ENCODE assay signal across 8 cellular contexts in the genomic region with DNA sequence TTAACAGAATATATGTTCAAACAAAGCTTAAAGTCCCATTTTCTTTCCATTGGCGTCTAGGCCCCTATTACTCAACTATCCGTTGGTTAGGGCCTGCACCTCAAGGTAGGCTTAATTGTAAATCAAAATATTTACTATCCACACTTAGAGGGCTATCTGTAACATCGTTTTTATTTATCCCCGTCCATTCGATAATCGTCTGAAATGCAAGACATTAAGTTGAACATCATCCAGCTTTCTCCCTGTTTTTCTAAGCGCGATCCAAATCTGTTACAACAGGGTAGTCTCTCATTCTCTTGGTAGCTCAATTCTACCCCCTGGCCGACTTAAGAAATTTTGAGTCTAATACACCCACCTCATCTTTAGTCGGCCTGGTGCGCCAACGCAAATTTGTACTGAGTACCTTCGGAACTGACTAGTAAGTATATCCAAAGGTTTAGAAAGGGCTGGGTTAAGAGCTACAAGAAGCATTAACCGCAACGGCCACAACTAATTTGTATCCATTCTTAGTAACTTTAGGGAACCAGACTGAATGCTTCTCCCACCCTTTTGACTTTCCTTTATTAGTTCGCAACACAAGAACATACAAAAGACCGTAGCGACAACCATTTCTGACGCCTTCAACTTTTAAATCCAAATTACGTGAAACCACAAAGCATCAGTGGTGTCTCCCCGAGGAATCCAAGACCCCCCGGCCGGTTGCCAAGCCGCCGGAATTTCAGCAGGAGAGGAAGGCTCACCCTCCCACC. TPM values are rescaled to one million over a fixed set of nuclear protein-coding genes. Genes with fewer than 3 reads are reported as not detected.
DNase-seq lines count a peak whose midpoint lies in the region; ATAC-seq, FAIRE-seq and TF ChIP-seq lines count a peak whose summit lies in the region.

No MANE protein-coding gene starts in this region.

- peak overlapping the region; percentile 86 to 99 (median 96) for H3K27ac ChIP-seq in pancreas
- H3K27ac ChIP-seq in vagina: peak overlapping the region; percentile 97

- TF ChIP-seq POLR2A in vagina (IDR thresholded peaks at IDR 0.05): no peak

- peaks cover 21% of the 10 kb centered on the region for H3K36me3 Mint-ChIP-seq in activated naive CD4-positive, alpha-beta T cell treated with anti-CD3 and anti-CD28 coated beads, Interleukin-2, amount 10 ng/mL, durations not matched to agents 7 days and 5 days

- peaks cover 32% of the 10 kb centered on the region for H3K4me1 Mint-ChIP-seq in activated naive CD4-positive, alpha-beta T cell treated with anti-CD3 and anti-CD28 coated beads, Interleukin-2, amount 10 ng/mL, durations not matched to agents 7 days and 5 days

- no peaks in the 10 kb centered on the region for H3K9me3 ChIP-seq in NT2/D1 (ENCODE audit: insufficient read depth, low read length)
- H3K9me3 ChIP-seq in pancreas: no peaks in the 10 kb centered on the region
- no peaks in the 10 kb centered on the region for H3K9me3 ChIP-seq in vagina

- no peaks in the 10 kb centered on the region for H3K27me3 ChIP-seq in NT2/D1 (ENCODE audit: insufficient read depth, insufficient read length)
- H3K27me3 ChIP-seq in pancreas: no peaks in the 10 kb centered on the region
- no peaks in the 10 kb centered on the region for H3K27me3 ChIP-seq in vagina

- intact Hi-C loops in pancreas (cut with DNase I): loop anchor here in 1 of 3 donors (10.0 kb wide), 1 partner anchor 65 kb away; no protein-coding TSS in a partner anchor
- intact Hi-C loops in vagina (cut with DNase I): no loop called here

- no peaks in the 10 kb centered on the region for H3K27me3 Mint-ChIP-seq in activated naive CD4-positive, alpha-beta T cell treated with anti-CD3 and anti-CD28 coated beads, Interleukin-2, amount 10 ng/mL, durations not matched to agents 7 days and 5 days

- H3K4me3 ChIP-seq in NT2/D1 (ENCODE audit: insufficient read length, low read depth) (peak overlapping the region; percentile 86), pancreas (peak overlapping the region; percentile 68 to 90 (median 81)), vagina (peak overlapping the region; percentile 82)

- H3K36me3 ChIP-seq in NT2/D1 (ENCODE audit: insufficient read depth, insufficient read length, low read length) (no peaks in the 10 kb centered on the region), pancreas (no peaks in the 10 kb centered on the region), vagina (no peaks in the 10 kb centered on the region)

- FAIRE-seq in pancreas (lab: Jason Lieb, UNC): no peak

- H3K27ac Mint-ChIP-seq in activated naive CD4-positive, alpha-beta T cell treated with anti-CD3 and anti-CD28 coated beads, Interleukin-2, amount 10 ng/mL, durations not matched to agents 7 days and 5 days: peak overlapping the region; percentile 97

- no peaks in the 10 kb centered on the region for H3K4me1 ChIP-seq in NT2/D1 (ENCODE audit: insufficient read depth, insufficient read length)
- peaks cover 0 to 16% (median 12%) of the 10 kb centered on the region in 3 donors for H3K4me1 ChIP-seq in pancreas
- H3K4me1 ChIP-seq in vagina: peaks cover 23% of the 10 kb centered on the region

- no peaks in the 10 kb centered on the region for H3K9me3 Mint-ChIP-seq in activated naive CD4-positive, alpha-beta T cell treated with anti-CD3 and anti-CD28 coated beads, Interleukin-2, amount 10 ng/mL, durations not matched to agents 7 days and 5 days

- no peak for ATAC-seq in pancreas

- WGBS in pancreas, 2 donors: 1 to 2% methylated on average over 25 of the region's 25 CpGs

- no peak for TF ChIP-seq CTCF in pancreas (IDR thresholded peaks at IDR 0.05)
- TF ChIP-seq CTCF in vagina (IDR thresholded peaks at IDR 0.05): no peak

- H3K4me3 Mint-ChIP-seq in activated naive CD4-positive, alpha-beta T cell treated with anti-CD3 and anti-CD28 coated beads, Interleukin-2, amount 10 ng/mL, durations not matched to agents 7 days and 5 days: peak overlapping the region; percentile 93

- DNase-seq in NCI-H526 (lab: John Stamatoyannopoulos, UW) (peak; percentile 58 to 63), NCI-H526 treated with DMSO at 0.1 percent for 48 hours (lab: John Stamatoyannopoulos, UW) (no peak), NT2/D1 (ENCODE audit: low read depth, low spot score) (peak; percentile 38), germinal center (ENCODE audit: low spot score) (peak; percentile 6), pancreas (no peak), vagina (ENCODE audit: extremely low spot score in 2 of 2) (peak in 1 of 2 donors; percentile 87), AG08396 (ENCODE audit: low spot score) (no peak)
- DNase-seq in activated naive CD4-positive, alpha-beta T cell treated with anti-CD3 and anti-CD28 coated beads, Interleukin-2, amount 10 ng/mL, durations not matched to agents 7 days and 5 days: peak; percentile 51

- peak overlapping the region; percentile 98 for H3K9ac ChIP-seq in NT2/D1 (ENCODE audit: insufficient read length, low read depth)

- CTCF ChIA-PET in activated naive CD4-positive, alpha-beta T cell treated with anti-CD3 and anti-CD28 coated beads, Interleukin-2, amount 10 ng/mL, durations not matched to agents 7 days and 5 days (lab: Charles Lee): interaction anchor here (0.6 to 1.5 kb wide), 11 partner anchors 12 to 545 kb away, joined by 3 to 6 read pairs (median 4); no protein-coding TSS in a partner anchor

RNA-seq across cellular contexts. Expression of gene ZNF143, which starts 1.1 kb away (rescaled TPM):
- total RNA-seq in pancreas (10 to 100 TPM in 5 of 6 donors, 1 to 10 TPM in 1; 5.3 to 18.9 (median 12.9) TPM), vagina (36.6 TPM)
- polyA plus RNA-seq in pancreas: 1 to 10 TPM; 5.5 to 8.2 TPM

Comparison
In these comparisons a context has a peak if more than half of its experiments do, and no peak if none do; other contexts are left out.
1. DNase-seq: peak in NCI-H526 (2 of 2), NT2/D1 (single experiment), activated naive CD4-positive, alpha-beta T cell treated with anti-CD3 and anti-CD28 coated beads, Interleukin-2, amount 10 ng/mL, durations not matched to agents 7 days and 5 days (single experiment) and germinal center (single experiment); none in NCI-H526 treated with DMSO at 0.1 percent for 48 hours (single experiment), pancreas (0 of 6) and AG08396 (single experiment).
2. Peak in every context shown above with its lines, with median percentiles within 50 percentile points of each other: H3K4me3 ChIP-seq.